In the genomic region with DNA sequence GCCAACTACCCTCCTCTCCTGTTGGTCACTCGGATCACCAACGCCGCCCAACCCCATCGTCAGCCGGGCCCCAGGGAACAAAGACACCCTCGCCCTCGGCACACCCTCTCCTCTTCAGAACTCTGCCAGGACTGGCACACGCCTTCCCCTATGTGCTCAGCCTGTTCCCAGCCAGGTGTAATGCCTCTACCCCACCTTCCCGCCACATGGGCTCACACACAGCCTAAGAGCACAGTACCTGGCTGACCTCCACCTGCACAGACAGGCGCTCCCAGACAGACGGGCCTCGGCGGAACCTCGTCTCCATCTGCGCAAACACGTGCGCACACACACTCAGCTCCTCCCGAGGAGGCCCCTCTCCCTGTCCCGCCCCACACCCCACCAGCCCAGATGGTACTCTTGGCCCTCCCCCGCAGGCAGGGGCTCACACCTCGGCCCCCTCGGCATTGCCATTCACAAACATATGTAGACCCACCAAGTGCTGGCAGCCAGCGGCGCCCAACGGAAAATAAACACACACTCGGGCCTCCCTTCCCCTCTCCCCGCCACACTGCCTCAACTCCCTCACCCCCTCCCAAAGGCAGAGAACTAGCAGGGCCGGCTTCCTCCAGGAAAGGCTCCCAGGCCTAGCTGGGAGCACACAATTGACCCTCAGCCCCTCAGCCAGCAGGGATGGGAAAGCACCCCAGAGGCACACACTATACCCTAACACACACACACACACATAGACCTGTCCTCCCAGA, we compare ENCODE assay signal across 15 cellular contexts. TPM values are rescaled to one million over a fixed set of nuclear protein-coding genes. Genes with fewer than 3 reads are reported as not detected.
DNase-seq lines count a peak whose midpoint lies in the region; ATAC-seq, FAIRE-seq and TF ChIP-seq lines count a peak whose summit lies in the region.
"Had no signal": no experiment of that assay in that cellular context is flagged by ENCODE, and none has a peak within 500 bp of the region (broad histone marks: within the 10 kb centered on the region; RNA-seq: fewer than 3 reads in every experiment).

No MANE protein-coding gene starts in this region.

- H3K4me3 ChIP-seq in BLaER1 (no peak overlapping the region), H7 (ENCODE audit: insufficient read depth, low read depth, low read length) (no peak overlapping the region)
- H3K4me3 ChIP-seq: colonic mucosa had no signal

- H3K4me3 Mint-ChIP-seq in activated naive CD8-positive, alpha-beta T cell treated with anti-CD3 and anti-CD28 coated beads for 36 hours: peak overlapping the region; percentile 52
- peak overlapping the region; percentile 44 for H3K4me3 Mint-ChIP-seq in mesothelial cell of epicardium

- no peaks in the 10 kb centered on the region for H3K9me3 Mint-ChIP-seq in activated naive CD8-positive, alpha-beta T cell treated with anti-CD3 and anti-CD28 coated beads for 36 hours
- no peaks in the 10 kb centered on the region for H3K9me3 Mint-ChIP-seq in mesothelial cell of epicardium
- H3K9me3 Mint-ChIP-seq: CD4-positive, CD25-positive, alpha-beta regulatory T cell had no signal

- H3K4me1 ChIP-seq in BLaER1: peaks cover 52% of the 10 kb centered on the region
- H3K4me1 ChIP-seq: colonic mucosa had no signal

- H3K27me3 Mint-ChIP-seq in activated naive CD8-positive, alpha-beta T cell treated with anti-CD3 and anti-CD28 coated beads for 36 hours: peaks cover 69% of the 10 kb centered on the region
- H3K27me3 Mint-ChIP-seq in mesothelial cell of epicardium (ENCODE audit: low read depth): peaks cover 80% of the 10 kb centered on the region

- H3K27me3 ChIP-seq in BLaER1 (peaks cover 68% of the 10 kb centered on the region), H7 (ENCODE audit: control insufficient read depth, insufficient read depth, low read length) (peaks cover 26% of the 10 kb centered on the region)

- H3K27ac ChIP-seq in BLaER1: no peak overlapping the region
- H3K27ac ChIP-seq: colonic mucosa, KMS-11 had no signal

- H3K36me3 Mint-ChIP-seq in activated naive CD8-positive, alpha-beta T cell treated with anti-CD3 and anti-CD28 coated beads for 36 hours: no peaks in the 10 kb centered on the region
- no peaks in the 10 kb centered on the region for H3K36me3 Mint-ChIP-seq in mesothelial cell of epicardium
- H3K36me3 Mint-ChIP-seq: CD4-positive, CD25-positive, alpha-beta regulatory T cell had no signal

- ATAC-seq in HG02588 (IDR thresholded peaks at IDR 0.05; ENCODE audit: unreplicated experiment): no peak
- no peak for ATAC-seq in HG03565 (IDR thresholded peaks at IDR 0.05; ENCODE audit: unreplicated experiment)

- peak; percentile 82 for DNase-seq in H7
- no peak for DNase-seq in activated naive CD8-positive, alpha-beta T cell treated with anti-CD3 and anti-CD28 coated beads for 36 hours
- DNase-seq in mesothelial cell of epicardium (ENCODE audit: low spot score in 2 of 2, unreplicated experiment in 2 of 2): no peak
- DNase-seq in NCI-H446 treated with DMSO at 0.1 percent for 48 hours (lab: John Stamatoyannopoulos, UW): no peak
- DNase-seq in GM12891 (ENCODE audit: insufficient read length, low spot score): no peak
- DNase-seq: activated effector memory CD4-positive, alpha-beta T cell treated with Interleukin-2 at 50 U/mL for 16 hours; CD4-positive, CD25-positive, alpha-beta regulatory T cell; colonic mucosa had no signal

- H3K9ac ChIP-seq in BLaER1: no peak overlapping the region
- H3K9ac ChIP-seq: KMS-11 had no signal

- no peak overlapping the region for H3K27ac Mint-ChIP-seq in activated naive CD8-positive, alpha-beta T cell treated with anti-CD3 and anti-CD28 coated beads for 36 hours
- H3K27ac Mint-ChIP-seq in mesothelial cell of epicardium: no peak overlapping the region

- peaks cover 82% of the 10 kb centered on the region for H4K20me1 ChIP-seq in BLaER1

- peaks cover 24% of the 10 kb centered on the region for H3K4me1 Mint-ChIP-seq in activated naive CD8-positive, alpha-beta T cell treated with anti-CD3 and anti-CD28 coated beads for 36 hours
- peaks cover 13% of the 10 kb centered on the region for H3K4me1 Mint-ChIP-seq in mesothelial cell of epicardium

- H3K4me2 ChIP-seq in BLaER1: peak overlapping the region; percentile 83; the same call in 1 of the 2 replicates
- H3K4me2 ChIP-seq: KMS-11 had no signal

- no peak for TF ChIP-seq CTCF in mesothelial cell of epicardium (IDR thresholded peaks at IDR 0.05; ENCODE audit: unreplicated experiment)

- no peak for FAIRE-seq in GM12891 (lab: Jason Lieb, UNC)
- FAIRE-seq: H54, RCC 7860 had no signal

- H3K9me3 ChIP-seq in BLaER1: no peaks in the 10 kb centered on the region
- H3K9me3 ChIP-seq: colonic mucosa had no signal

- no peak for TF ChIP-seq POLR2A in GM12891 (IDR thresholded peaks at IDR 0.05; ENCODE audit: low read depth, low read length)

- H3K36me3 ChIP-seq in BLaER1 (no peaks in the 10 kb centered on the region), H7 (replicated peaks; ENCODE audit: control insufficient read depth, insufficient read depth, low read length) (no peaks in the 10 kb centered on the region)
- H3K36me3 ChIP-seq: colonic mucosa had no signal

TF ChIP-seq in GM12891, 5 proteins besides CTCF, POLR2A, EP300 and RAD21:
- TF ChIP-seq POLR2AphosphoS5 (IDR thresholded peaks at IDR 0.05; ENCODE audit: low read depth, low read length): no peak
- TF ChIP-seq PAX5 (IDR thresholded peaks at IDR 0.05; ENCODE audit: insufficient read depth, low read length, severe bottlenecking): no peak
- no peak for TF ChIP-seq POU2F2 (IDR thresholded peaks at IDR 0.05; ENCODE audit: low read depth, low read length)
- TF ChIP-seq TAF1 (IDR thresholded peaks at IDR 0.05; ENCODE audit: low read depth, low read length): no peak
- no peak for TF ChIP-seq SPI1 (IDR thresholded peaks at IDR 0.05; ENCODE audit: low read depth, low read length)

RNA-seq across cellular contexts. Expression of a gene that starts 8.5 kb away (rescaled TPM):
- total RNA-seq in H7 (2014; rRNA removed; shearing (Covaris generic)): 0.14 and 0.22 TPM in 2 replicates
- under 1 TPM; 0.06 to 0.20 TPM for total RNA-seq in activated naive CD8-positive, alpha-beta T cell treated with anti-CD3 and anti-CD28 coated beads for 36 hours
- 4.1 to 4.2 TPM (median 4.1 TPM) in 3 replicates for total RNA-seq in mesothelial cell of epicardium
- polyA plus RNA-seq in GM12891 (2012; ENCODE audit: low read depth, missing spikeins): 0.01 TPM
- total RNA-seq: lung microvascular endothelial cell had no signal
- polyA plus RNA-seq: CD4-positive, CD25-positive, alpha-beta regulatory T cell had no signal
